Comparison of ENCODE assay signal across 8 cellular contexts in genomic region chr12:53493610-53494391, GRCh38. TPM values are rescaled to one million over a fixed set of nuclear protein-coding genes. Genes with fewer than 3 reads are reported as not detected.
DNase-seq lines count a peak whose midpoint lies in the region; TF ChIP-seq lines count a peak whose summit lies in the region.

No MANE protein-coding gene starts in this region.

- H3K9me3 Mint-ChIP-seq in CD4-positive, alpha-beta memory T cell: no peaks in the 10 kb centered on the region
- no peaks in the 10 kb centered on the region for H3K9me3 Mint-ChIP-seq in nephron progenitor cell

- peak overlapping the region; percentile 86 to 99 (median 96) for H3K27ac Mint-ChIP-seq in CD4-positive, alpha-beta memory T cell
- H3K27ac Mint-ChIP-seq in nephron progenitor cell: peak overlapping the region; percentile 100

- peaks cover 0 to 2% of the 10 kb centered on the region in 2 donors for H3K36me3 Mint-ChIP-seq in CD4-positive, alpha-beta memory T cell
- peaks cover 6% of the 10 kb centered on the region for H3K36me3 Mint-ChIP-seq in nephron progenitor cell (ENCODE audit: low read depth)

- TF ChIP-seq CTCF in dorsolateral prefrontal cortex (IDR thresholded peaks at IDR 0.05 in 54 of 56, conservative IDR thresholded peaks at IDR 0.05 in 2 of 56; ENCODE audit: low read depth in 1 of 56, partially characterized antibody in 56 of 56) (no peak), nephron progenitor cell (IDR thresholded peaks at IDR 0.05) (no peak)

- no peaks in the 10 kb centered on the region for H3K27me3 ChIP-seq in CD4-positive, alpha-beta memory T cell (ENCODE audit: insufficient read depth, low read length)
- H3K27me3 ChIP-seq in MG63: no peaks in the 10 kb centered on the region
- H3K27me3 ChIP-seq in dorsolateral prefrontal cortex: no peaks in the 10 kb centered on the region

- H3K4me1 Mint-ChIP-seq in CD4-positive, alpha-beta memory T cell: peaks cover 22 to 63% (median 46%) of the 10 kb centered on the region in 4 donors
- H3K4me1 Mint-ChIP-seq in nephron progenitor cell: peaks cover 76% of the 10 kb centered on the region

- no peaks in the 10 kb centered on the region for H3K27me3 Mint-ChIP-seq in CD4-positive, alpha-beta memory T cell
- H3K27me3 Mint-ChIP-seq in nephron progenitor cell (ENCODE audit: low read depth, poor library complexity): peaks cover 6% of the 10 kb centered on the region

- POLR2A ChIA-PET in CD4-positive, alpha-beta memory T cell (lab: Charles Lee; ENCODE audit: partially characterized antibody): interaction anchor here (0.6 to 1.8 kb wide), 11 partner anchors 7 to 132 kb away, joined by 3 to 7 read pairs (median 4); partner anchors contain the start of genes ATF7, PCBP2 and PRR13

- DNase-seq in CD4-positive, alpha-beta memory T cell: peak in 1 of 5 donors; percentile 12
- DNase-seq in MG63 (no peak), dorsolateral prefrontal cortex (peak in 1 of 10 donors; percentile 25), nephron progenitor cell (no peak), inferior parietal cortex (ENCODE audit: extremely low spot score) (no peak), COLO829 (ENCODE audit: low spot score) (no peak), NCI-H187 treated with DMSO at 0.1 percent for 48 hours (lab: John Stamatoyannopoulos, UW) (no peak), NCI-H2081 (lab: John Stamatoyannopoulos, UW) (no peak)

- peak overlapping the region; percentile 45 to 93 for H3K4me3 ChIP-seq in CD4-positive, alpha-beta memory T cell (ENCODE audit: low read length in 2 of 2)
- H3K4me3 ChIP-seq in MG63 (peak overlapping the region; percentile 53), dorsolateral prefrontal cortex (peak overlapping the region; percentile 51 to 80 (median 67))

- CTCF ChIA-PET in CD4-positive, alpha-beta memory T cell (lab: Charles Lee; ENCODE audit: partially characterized antibody): interaction anchor here (1.2 to 5.5 kb wide), 3 partner anchors 15 to 172 kb away, joined by 5 to 27 read pairs (median 6); partner anchors contain the start of gene AAAS

- H3K4me1 ChIP-seq in CD4-positive, alpha-beta memory T cell (ENCODE audit: insufficient read depth, low read length): peaks cover 34% of the 10 kb centered on the region

- H3K27ac ChIP-seq in CD4-positive, alpha-beta memory T cell (ENCODE audit: low read depth, low read length): peak overlapping the region; percentile 75
- H3K27ac ChIP-seq in dorsolateral prefrontal cortex: peak overlapping the region; percentile 48 to 96 (median 90)

- H3K9me3 ChIP-seq in CD4-positive, alpha-beta memory T cell (ENCODE audit: control insufficient read depth in 1 of 2, low read length in 2 of 2): no peaks in the 10 kb centered on the region
- H3K9me3 ChIP-seq in MG63: no peaks in the 10 kb centered on the region

- H3K36me3 ChIP-seq in CD4-positive, alpha-beta memory T cell (ENCODE audit: insufficient read depth, low read length): no peaks in the 10 kb centered on the region
- H3K36me3 ChIP-seq in MG63: no peaks in the 10 kb centered on the region

- intact Hi-C loops in CD4-positive, alpha-beta memory T cell (cut with micrococcal nuclease): loop anchor here (1.0 kb wide), 2 partner anchors 8 to 52 kb away; partner anchors contain the start of genes PRR13 and TARBP2
- intact Hi-C loops in dorsolateral prefrontal cortex (cut with DNase I): loop anchor here in 1 of 2 donors (2.0 to 10.0 kb wide), 2 partner anchors 41 to 169 kb away; partner anchors contain the start of genes AAAS and PCBP2

- peak overlapping the region; percentile 88 to 98 (median 90) for H3K4me3 Mint-ChIP-seq in CD4-positive, alpha-beta memory T cell
- H3K4me3 Mint-ChIP-seq in nephron progenitor cell: peak overlapping the region; percentile 88

RNA-seq across cellular contexts. Expression of gene MAP3K12, which starts 5.5 kb away (rescaled TPM):
- 10 to 100 TPM; 25.0 to 28.2 TPM for total RNA-seq in CD4-positive, alpha-beta memory T cell
- 1 to 10 TPM; 3.1 to 8.5 TPM for polyA plus RNA-seq in CD4-positive, alpha-beta memory T cell
- 5.7 and 15.0 TPM in 2 replicates for total RNA-seq in MG63 (2014; rRNA removed; shearing (Covaris generic); ENCODE audit: low replicate concordance)
- total RNA-seq in dorsolateral prefrontal cortex: 100 to 1,000 TPM in 1 of 120 experiments, 10 to 100 TPM in 119; 43.4 to 126 (median 69.4) TPM

RNA-seq across cellular contexts. Expression of gene TARBP2, which starts 7.3 kb away (rescaled TPM):
- 10 to 100 TPM; 26.9 to 37.0 TPM for total RNA-seq in CD4-positive, alpha-beta memory T cell
- 10 to 100 TPM; 24.5 to 33.1 TPM for polyA plus RNA-seq in CD4-positive, alpha-beta memory T cell
- 51.7 and 66.1 TPM in 2 replicates for total RNA-seq in MG63 (2014; rRNA removed; shearing (Covaris generic); ENCODE audit: low replicate concordance)
- 10 to 100 TPM; 10.9 to 29.5 (median 20.9) TPM for total RNA-seq in dorsolateral prefrontal cortex

RNA-seq across cellular contexts. Expression of gene NPFF, which starts 13.5 kb away (rescaled TPM):
- not detected for total RNA-seq in CD4-positive, alpha-beta memory T cell
- not detected for polyA plus RNA-seq in CD4-positive, alpha-beta memory T cell
- total RNA-seq in MG63 (2014; rRNA removed; shearing (Covaris generic); ENCODE audit: low replicate concordance): not detected in 2 replicates
- total RNA-seq in dorsolateral prefrontal cortex: 1 to 10 TPM in 3 of 120 experiments, not detected in 117; 1.8 to 2.1 (median 2.0) TPM

RNA-seq across cellular contexts. Expression of gene PCBP2, which starts 41.9 kb away (rescaled TPM):
- total RNA-seq in CD4-positive, alpha-beta memory T cell: 100 to 1,000 TPM; 848 to 858 TPM
- polyA plus RNA-seq in CD4-positive, alpha-beta memory T cell: 100 to 1,000 TPM in 1 of 2 donors, 10 to 100 TPM in 1; 88.0 to 118 TPM
- total RNA-seq in MG63 (2014; rRNA removed; shearing (Covaris generic); ENCODE audit: low replicate concordance): 217 and 279 TPM in 2 replicates
- total RNA-seq in dorsolateral prefrontal cortex: 100 to 1,000 TPM; 394 to 594 (median 494) TPM

RNA-seq across cellular contexts. Expression of gene PRR13, which starts 52.3 kb away (rescaled TPM):
- total RNA-seq in CD4-positive, alpha-beta memory T cell: 100 to 1,000 TPM; 242 to 247 TPM
- 100 to 1,000 TPM; 545 to 843 TPM for polyA plus RNA-seq in CD4-positive, alpha-beta memory T cell
- total RNA-seq in MG63 (2014; rRNA removed; shearing (Covaris generic); ENCODE audit: low replicate concordance): 41.0 and 60.4 TPM in 2 replicates
- 100 to 1,000 TPM in 41 of 120 experiments, 10 to 100 TPM in 79; 52.9 to 141 (median 93.1) TPM for total RNA-seq in dorsolateral prefrontal cortex
